Comparison of ENCODE assay signal across 17 cellular contexts in the genomic region with DNA sequence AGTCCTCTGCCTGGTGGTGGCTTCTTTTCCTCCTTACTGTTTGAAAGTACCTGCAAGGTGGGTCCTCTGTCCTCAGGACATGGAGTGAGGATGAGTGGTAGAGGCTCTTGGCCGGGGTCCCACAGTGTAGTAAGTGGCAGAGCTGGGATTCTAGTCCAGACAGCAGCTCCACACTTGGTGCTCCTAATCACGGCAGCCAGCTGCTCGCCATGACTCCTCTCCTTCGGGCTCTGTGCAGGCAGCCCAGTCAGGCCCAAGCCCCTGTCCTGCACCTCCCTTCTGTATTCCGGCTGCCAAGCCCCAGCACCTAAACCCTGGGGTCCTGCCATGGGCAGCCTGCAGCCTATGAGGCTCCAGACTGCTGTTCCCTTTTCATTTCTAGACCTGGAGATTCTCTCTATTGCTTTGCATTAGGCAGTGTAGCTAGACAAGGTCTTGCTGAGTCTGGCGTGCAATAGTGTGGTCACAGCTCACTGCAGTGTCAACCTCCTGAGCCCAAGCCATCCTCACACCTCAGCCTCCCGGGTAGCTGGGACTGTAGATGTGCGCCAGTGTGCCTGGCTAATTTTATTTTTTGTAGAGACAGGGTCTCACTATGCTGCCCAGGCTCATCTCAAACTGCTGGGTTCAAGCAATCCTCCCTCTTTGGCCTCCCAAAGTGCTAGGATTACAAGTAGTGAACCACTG.
"Had no signal": no experiment of that assay in that cellular context is flagged by ENCODE, and none has a peak within 500 bp of the region (broad histone marks: within the 10 kb centered on the region; RNA-seq: fewer than 3 reads in every experiment).

No MANE protein-coding gene starts in this region.

- H3K4me2 ChIP-seq: hepatocyte, smooth muscle cell had no signal

- DNase-seq: activated B cell treated with CpG ODN at 0.5 μM for 24 hours; activated CD4-positive, alpha-beta T cell treated with anti-CD3 and anti-CD28 coated beads for 4 hours; activated CD8-positive, alpha-beta memory T cell treated with anti-CD3 and anti-CD28 coated beads, Interleukin-2, amount 50 U/mL, for 4 hours; activated gamma-delta T cell; activated T-cell treated with anti-CD3 and anti-CD28 coated beads, Interleukin-2, amount 50 U/mL, for 48 hours; effector memory CD8-positive, alpha-beta T cell; islet precursor cell; midbrain; ovary; right lobe of liver; stimulated activated CD4-positive, alpha-beta T cell treated with anti-CD3 and anti-CD28 coated beads, Interleukin-4, amount 100 ng/mL, for 1 hour; upper lobe of left lung had no signal

- H3K36me3 ChIP-seq: ovary had no signal

- H3K27ac Mint-ChIP-seq: activated B cell treated with CpG ODN at 0.5 μM for 24 hours; activated naive CD8-positive, alpha-beta T cell had no signal

- H2AFZ ChIP-seq: hepatocyte had no signal

- H3K4me1 ChIP-seq: right lobe of liver had no signal

- H3K9me3 ChIP-seq: ovary, right lobe of liver, thoracic aorta, upper lobe of left lung had no signal

- H3K9me3 Mint-ChIP-seq: activated B cell treated with CpG ODN at 0.5 μM for 24 hours; effector memory CD8-positive, alpha-beta T cell had no signal

- H3K27me3 Mint-ChIP-seq: activated B cell treated with CpG ODN at 0.5 μM for 24 hours; activated naive CD8-positive, alpha-beta T cell; effector memory CD8-positive, alpha-beta T cell had no signal

- H3K27ac ChIP-seq: hepatocyte, ovary, right lobe of liver, thoracic aorta, upper lobe of left lung had no signal

- H3K4me3 ChIP-seq: hepatocyte, lung, ovary, right lobe of liver, smooth muscle cell, thoracic aorta, upper lobe of left lung had no signal

- ATAC-seq: effector memory CD8-positive, alpha-beta T cell; right lobe of liver had no signal

- H3K4me3 Mint-ChIP-seq: activated B cell treated with CpG ODN at 0.5 μM for 24 hours; activated naive CD8-positive, alpha-beta T cell; effector memory CD8-positive, alpha-beta T cell had no signal

- H3K27me3 ChIP-seq: hepatocyte, ovary, right lobe of liver, upper lobe of left lung had no signal
